In the genomic region with DNA sequence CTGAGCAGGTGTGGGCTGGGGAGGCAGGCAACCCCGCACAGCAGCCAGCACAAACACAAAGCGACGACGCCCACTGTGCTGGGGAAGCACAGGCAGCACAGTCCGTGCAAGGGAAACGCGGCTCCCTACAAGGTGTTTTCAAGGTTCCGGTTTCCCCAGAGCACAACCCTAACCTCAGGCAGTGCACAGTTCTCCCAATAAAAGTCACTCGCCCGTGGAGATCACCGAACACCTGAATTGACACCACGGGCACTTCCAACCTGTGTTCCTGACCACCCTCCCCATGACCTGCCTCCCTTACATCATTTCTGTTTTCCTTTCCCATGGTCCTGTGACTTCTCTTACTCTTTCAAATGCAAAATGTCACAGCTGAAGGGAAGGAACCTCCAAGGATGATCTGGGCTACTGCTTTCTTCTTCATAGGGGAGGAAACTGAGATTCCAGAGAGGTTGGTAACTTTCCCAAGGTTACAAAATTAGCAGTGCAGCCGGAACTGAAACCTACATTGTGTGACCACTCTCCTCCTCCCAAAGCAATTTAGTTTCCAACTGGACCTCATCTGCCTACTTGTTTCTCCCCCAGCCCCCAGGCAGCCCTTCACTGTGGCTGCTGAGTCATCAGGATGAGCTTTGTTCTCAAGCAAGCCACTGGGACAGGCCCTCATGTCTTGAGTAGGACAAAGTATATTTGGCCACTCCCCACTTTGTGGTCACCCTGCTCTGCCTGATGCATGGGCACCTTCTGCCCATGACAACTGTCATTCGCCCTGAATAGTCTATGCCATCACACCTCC, we compare ENCODE assay signal across 8 cellular contexts.
DNase-seq lines count a peak whose midpoint lies in the region; TF ChIP-seq lines count a peak whose summit lies in the region.

No MANE protein-coding gene starts in this region.

- H2AFZ ChIP-seq in fibroblast of lung (ENCODE audit: low read length) = no peak overlapping the region
- H2AFZ ChIP-seq in OCI-LY7 (ENCODE audit: low read length) = no peak overlapping the region

- POLR2A ChIA-PET in CD8-positive, alpha-beta memory T cell (lab: Charles Lee) = no interaction called here
- POLR2A ChIA-PET in OCI-LY7 (lab: Charles Lee) = interaction anchor here (0.6 to 2.4 kb wide), 3 partner anchors 10 to 16 kb away, joined by 3 to 10 read pairs (median 7); no protein-coding TSS in a partner anchor

- H3K9me3 Mint-ChIP-seq in CD8-positive, alpha-beta memory T cell = no peaks in the 10 kb centered on the region

- BruUV-seq in OCI-LY7 (replicated peaks; lab: Mats Ljungman, UMichigan) = no TSS peak

- peak overlapping the region in 1 of 7 donors; percentile 34 for H3K4me3 Mint-ChIP-seq in CD8-positive, alpha-beta memory T cell

- peak overlapping the region in 6 of 8 donors; percentile 24 to 48 (median 38) for H3K27ac Mint-ChIP-seq in CD8-positive, alpha-beta memory T cell

- H3K79me2 ChIP-seq in fibroblast of lung (ENCODE audit: control insufficient read depth, insufficient read depth, low read length) (no peaks in the 10 kb centered on the region), OCI-LY7 (ENCODE audit: insufficient read depth, low read depth, low read length) (no peaks in the 10 kb centered on the region)

- H3K4me3 ChIP-seq in CD8-positive, alpha-beta memory T cell (ENCODE audit: low read length) = no peak overlapping the region
- H3K4me3 ChIP-seq in fibroblast of lung (replicated peaks in 1 of 4; ENCODE audit: control extremely low read depth in 1 of 4, insufficient read depth in 1 of 4, low read depth in 3 of 4, low read length in 4 of 4) (no peak overlapping the region), OCI-LY7 (ENCODE audit: low read depth, low read length, poor library complexity, severe bottlenecking) (no peak overlapping the region)

- TF ChIP-seq CTCF in fibroblast of lung (conservative IDR thresholded peaks at IDR 0.05 in 1 of 2, IDR thresholded peaks at IDR 0.05 in 1 of 2; ENCODE audit: low read depth in 1 of 2, low read length in 2 of 2) (no peak), OCI-LY7 (conservative IDR thresholded peaks at IDR 0.05; ENCODE audit: low read length) (no peak)

- no peaks in the 10 kb centered on the region for H3K27me3 ChIP-seq in CD8-positive, alpha-beta memory T cell (ENCODE audit: insufficient read depth, low read length, poor library complexity, severe bottlenecking)
- no peaks in the 10 kb centered on the region for H3K27me3 ChIP-seq in fibroblast of lung (ENCODE audit: control insufficient read depth, insufficient read depth, low read length)

- H3K36me3 Mint-ChIP-seq in CD8-positive, alpha-beta memory T cell = peaks cover 0 to 50% (median 19%) of the 10 kb centered on the region in 3 donors

- no peak overlapping the region for H3K27ac ChIP-seq in CD8-positive, alpha-beta memory T cell (ENCODE audit: low read depth, low read length)
- H3K27ac ChIP-seq in fibroblast of lung (ENCODE audit: insufficient read depth, low read length) = no peak overlapping the region
- H3K27ac ChIP-seq in OCI-LY7 (ENCODE audit: low read depth, low read length, poor library complexity, severe bottlenecking) = no peak overlapping the region

- CTCF ChIA-PET in CD8-positive, alpha-beta memory T cell (lab: Charles Lee) = interaction anchor here (1.1 kb wide), 1 partner anchor 10 kb away, joined by 4 read pairs; no protein-coding TSS in a partner anchor
- CTCF ChIA-PET in OCI-LY7 (lab: Charles Lee; ENCODE audit: unreplicated experiment) = no interaction called here

- no peaks in the 10 kb centered on the region for H3K27me3 Mint-ChIP-seq in CD8-positive, alpha-beta memory T cell

- no peaks in the 10 kb centered on the region for H4K20me1 ChIP-seq in fibroblast of lung (ENCODE audit: control insufficient read depth, extremely low read depth, insufficient read depth, low read length)
- no peaks in the 10 kb centered on the region for H4K20me1 ChIP-seq in OCI-LY7 (ENCODE audit: insufficient read depth, low read length)

- H3K4me2 ChIP-seq in fibroblast of lung (ENCODE audit: extremely low read depth, insufficient read depth, low read length) (no peak overlapping the region), OCI-LY7 (ENCODE audit: low read length) (no peak overlapping the region)

- no peak overlapping the region for H3K9ac ChIP-seq in fibroblast of lung (ENCODE audit: insufficient read depth, low read length)

- peaks cover 4% of the 10 kb centered on the region for H3K36me3 ChIP-seq in CD8-positive, alpha-beta memory T cell (ENCODE audit: insufficient read depth, low read length)
- H3K36me3 ChIP-seq in fibroblast of lung (ENCODE audit: control insufficient read depth, insufficient read depth, low read length) = no peaks in the 10 kb centered on the region
- no peaks in the 10 kb centered on the region for H3K36me3 ChIP-seq in OCI-LY7 (ENCODE audit: insufficient read depth, low read length)

- DNase-seq in CD8-positive, alpha-beta memory T cell = no peak
- DNase-seq in H4 (ENCODE audit: low spot score) (peak; percentile 79), NOMO-1 treated with dmso at 0.1 percent for 144 hours (lab: John Stamatoyannopoulos, UW; ENCODE audit: unreplicated experiment) (peak; percentile 5), fibroblast of lung (ENCODE audit: low read depth in 2 of 2) (peak; percentile 34 to 92), OCI-LY7 (ENCODE audit: low spot score) (no peak), SW 1271 (lab: John Stamatoyannopoulos, UW) (no peak), T1000 (lab: John Stamatoyannopoulos, UW) (no peak), NCI-H345 treated with DMSO at 0.1 percent for 48 hours (lab: John Stamatoyannopoulos, UW; ENCODE audit: unreplicated experiment) (no peak)

- H3K9me2 ChIP-seq in OCI-LY7 (ENCODE audit: insufficient read depth, low read length) = no peaks in the 10 kb centered on the region

- H3K4me1 ChIP-seq in CD8-positive, alpha-beta memory T cell (ENCODE audit: insufficient read depth, low read length) = peaks cover 10% of the 10 kb centered on the region
- peaks cover 11% of the 10 kb centered on the region for H3K4me1 ChIP-seq in fibroblast of lung (ENCODE audit: control insufficient read depth, extremely low read depth, insufficient read depth, low read length)
- no peaks in the 10 kb centered on the region for H3K4me1 ChIP-seq in OCI-LY7 (ENCODE audit: insufficient read depth, low read length, poor library complexity, severe bottlenecking)

- H3K4me1 Mint-ChIP-seq in CD8-positive, alpha-beta memory T cell = peaks cover 39 to 66% (median 53%) of the 10 kb centered on the region in 3 donors

- H3K9me3 ChIP-seq in CD8-positive, alpha-beta memory T cell (ENCODE audit: low read length) = no peaks in the 10 kb centered on the region
- H3K9me3 ChIP-seq in fibroblast of lung (ENCODE audit: control insufficient read depth, insufficient read depth, low read depth, low read length) (no peaks in the 10 kb centered on the region), OCI-LY7 (ENCODE audit: low read length) (no peaks in the 10 kb centered on the region)

- intact Hi-C loops in OCI-LY7 (cut with micrococcal nuclease; ENCODE audit: unreplicated experiment) = no loop called here

Comparison
In these comparisons a context has a peak if more than half of its experiments do, and no peak if none do; other contexts are left out.
1. DNase-seq: peak in H4 (single experiment), NOMO-1 treated with dmso at 0.1 percent for 144 hours (single experiment) and fibroblast of lung (2 of 2); none in CD8-positive, alpha-beta memory T cell (0 of 5), OCI-LY7 (single experiment), SW 1271 (0 of 2), T1000 (single experiment) and NCI-H345 treated with DMSO at 0.1 percent for 48 hours (single experiment).